In the genomic region with DNA sequence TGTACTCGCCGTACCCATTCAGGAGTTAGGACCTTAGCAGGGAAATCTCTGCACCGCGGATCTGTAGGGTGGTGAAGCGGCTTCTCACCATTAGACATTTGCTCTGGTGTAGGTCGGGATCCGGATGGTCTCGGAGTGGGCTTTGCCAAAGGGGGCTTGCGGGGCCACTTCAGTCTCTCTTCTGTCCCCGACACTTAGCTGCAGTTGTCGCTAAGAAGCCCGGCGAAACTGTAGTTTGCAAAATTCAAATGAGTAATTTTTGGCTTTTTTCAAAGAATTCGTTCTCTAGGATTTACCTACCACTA, we compare ENCODE assay signal across 8 cellular contexts. TPM values are rescaled to one million over a fixed set of nuclear protein-coding genes. Genes with fewer than 3 reads are reported as not detected.
DNase-seq lines count a peak whose midpoint lies in the region; ATAC-seq, FAIRE-seq and TF ChIP-seq lines count a peak whose summit lies in the region.

No MANE protein-coding gene starts in this region.

- TF ChIP-seq CTCF in Peyer's patch (IDR thresholded peaks at IDR 0.05) (no peak), fibroblast of mammary gland (conservative IDR thresholded peaks at IDR 0.05; ENCODE audit: control insufficient read depth, insufficient read depth, low read depth, low read length) (no peak)

- H3K27me3 ChIP-seq in Peyer's patch, result no peaks in the 10 kb centered on the region

- H3K36me3 ChIP-seq in Peyer's patch, result no peaks in the 10 kb centered on the region

- ATAC-seq in GM18870 (IDR thresholded peaks at IDR 0.05; ENCODE audit: unreplicated experiment), result no peak

- H3K9me3 ChIP-seq in Peyer's patch, result no peaks in the 10 kb centered on the region

- FAIRE-seq in GM18507 (lab: Jason Lieb, UNC), result peak; percentile 15

- H3K4me3 ChIP-seq in Peyer's patch, result peak overlapping the region; percentile 68 to 94 (median 79)
- H3K4me3 ChIP-seq in fibroblast of mammary gland (ENCODE audit: control insufficient read depth, low read depth, low read length), result peak overlapping the region; percentile 84
- H3K4me3 ChIP-seq in skeletal muscle cell (ENCODE audit: low read depth, low read length), result peak overlapping the region; percentile 75

- peaks cover 0 to 15% (median 0%) of the 10 kb centered on the region in 4 donors for H3K4me1 ChIP-seq in Peyer's patch

- H3K27ac ChIP-seq in Peyer's patch, result peak overlapping the region; percentile 74 to 87 (median 76)

- DNase-seq in GM18507 (ENCODE audit: extremely low spot score, insufficient read length, low read depth) (no peak), Peyer's patch (no peak), fibroblast of mammary gland (ENCODE audit: low read depth) (no peak), skeletal muscle cell (ENCODE audit: low read depth) (no peak), kidney tubule cell (ENCODE audit: low spot score) (no peak), LoVo (ENCODE audit: low spot score) (no peak), islet precursor cell (no peak)

- TF ChIP-seq POLR2A in Peyer's patch (IDR thresholded peaks at IDR 0.05), result no peak

RNA-seq across cellular contexts. Expression of a gene that starts 0.4 kb away (rescaled TPM):
- total RNA-seq in Peyer's patch, result 10 to 100 TPM in 3 of 4 donors, 1 to 10 TPM in 1; 8.2 to 19.8 (median 12.8) TPM

RNA-seq across cellular contexts. Expression of a gene that starts 0.5 kb away (rescaled TPM):
- total RNA-seq in Peyer's patch, result 1 to 10 TPM; 4.1 to 6.3 (median 5.1) TPM
